Comparison of ENCODE assay signal across 8 cellular contexts in the genomic region with DNA sequence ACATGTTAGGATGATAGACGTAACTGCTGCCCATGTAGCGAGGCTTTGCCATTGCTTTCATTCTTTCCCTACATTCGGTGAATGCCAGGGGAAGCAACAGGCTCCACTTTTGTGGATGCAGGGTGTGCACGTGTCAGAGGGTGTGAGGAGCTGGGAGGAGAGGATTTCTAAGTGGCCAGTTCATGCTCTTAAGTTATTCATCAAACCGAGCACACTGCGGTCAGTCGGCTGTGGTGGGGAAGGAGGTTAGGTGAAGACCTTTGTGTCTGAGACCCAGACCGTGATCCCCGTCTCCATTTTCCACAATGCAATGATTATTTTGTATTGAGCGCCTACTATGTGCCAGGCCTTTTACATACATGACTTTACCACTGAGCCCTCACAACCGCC.
DNase-seq lines count a peak whose midpoint lies in the region; ATAC-seq and TF ChIP-seq lines count a peak whose summit lies in the region.

No MANE protein-coding gene starts in this region.

- peaks cover 31% of the 10 kb centered on the region for H3K27me3 ChIP-seq in cardiac muscle cell

- H3K36me3 ChIP-seq in SK-N-MC (ENCODE audit: insufficient read depth, low read length) (no peaks in the 10 kb centered on the region), cardiac muscle cell (no peaks in the 10 kb centered on the region)

- H3K9ac ChIP-seq in SK-N-MC (ENCODE audit: insufficient read length), result no peak overlapping the region

- DNase-seq in Daoy (ENCODE audit: low read depth), result peak; percentile 41
- no peak for DNase-seq in SK-N-MC (ENCODE audit: low read depth, low spot score)
- DNase-seq in cardiac muscle cell (ENCODE audit: low read depth in 1 of 2, low spot score in 1 of 2), result peak in 1 of 2 donors; percentile 20
- DNase-seq in renal cortical epithelial cell (ENCODE audit: low read depth), result peak; percentile 81
- no peak for DNase-seq in SIG-M5 treated with dmso at 0.1 percent for 504 hours (lab: John Stamatoyannopoulos, UW; ENCODE audit: unreplicated experiment)
- DNase-seq in central memory CD4-positive, alpha-beta T cell, result no peak
- no peak for DNase-seq in NCI-H526 treated with DMSO at 0.1 percent for 48 hours (lab: John Stamatoyannopoulos, UW)

- H3K9me3 ChIP-seq in SK-N-MC (ENCODE audit: low read depth, low read length) (no peaks in the 10 kb centered on the region), cardiac muscle cell (ENCODE audit: low read depth) (no peaks in the 10 kb centered on the region)

- H3K4me3 ChIP-seq in SK-N-MC (peak overlapping the region; percentile 93), cardiac muscle cell (peak overlapping the region; percentile 73)

- no peaks in the 10 kb centered on the region for H3K4me1 ChIP-seq in cardiac muscle cell (ENCODE audit: low read depth)

- ATAC-seq in HG02623 (IDR thresholded peaks at IDR 0.05; ENCODE audit: unreplicated experiment), result no peak

- TF ChIP-seq CTCF in cardiac muscle cell (IDR thresholded peaks at IDR 0.05; ENCODE audit: low read depth, low read length), result no peak

- H3K27ac ChIP-seq in SK-N-MC (no peak overlapping the region), cardiac muscle cell (no peak overlapping the region)

Comparison
In these comparisons a context has a peak if more than half of its experiments do, and no peak if none do; other contexts are left out.
1. DNase-seq: peak in Daoy (single experiment) and renal cortical epithelial cell (single experiment); none in SK-N-MC (single experiment), SIG-M5 treated with dmso at 0.1 percent for 504 hours (single experiment), central memory CD4-positive, alpha-beta T cell (single experiment) and NCI-H526 treated with DMSO at 0.1 percent for 48 hours (single experiment).